2 cellular contexts compared by ENCODE assay signal in genomic region chr2:176680916-176681315, GRCh38.
TF ChIP-seq lines count a peak whose summit lies in the region.

No MANE protein-coding gene starts in this region.

TF ChIP-seq in HEK293, 187 proteins besides CTCF, POLR2A, EP300 and RAD21 (continued from another document and continues in another):
- no peak for TF ChIP-seq SCRT1 (tag by site-specific recombination; IDR thresholded peaks at IDR 0.05; ENCODE audit: borderline replicate concordance)
- no peak for TF ChIP-seq ZNF768 (tag by site-specific recombination; IDR thresholded peaks at IDR 0.05)
- no peak for TF ChIP-seq ZNF37A (tag by site-specific recombination; IDR thresholded peaks at IDR 0.05)
- peak; percentile 28; the same call in 1 of the 2 replicates for TF ChIP-seq PRDM10 (tag by site-specific recombination; IDR thresholded peaks at IDR 0.05)
- no peak for TF ChIP-seq ZNF660 (tag by site-specific recombination; IDR thresholded peaks at IDR 0.05)
- no peak for TF ChIP-seq FEZF1 (tag by site-specific recombination; IDR thresholded peaks at IDR 0.05)
- peak; percentile 54; the same call in 1 of the 2 replicates for TF ChIP-seq ZBTB44 (tag by site-specific recombination; IDR thresholded peaks at IDR 0.05)
- TF ChIP-seq YY2 (tag by site-specific recombination; IDR thresholded peaks at IDR 0.05), result no peak
- no peak for TF ChIP-seq ZNF785 (tag by site-specific recombination; IDR thresholded peaks at IDR 0.05)
- TF ChIP-seq PRDM4 (tag by site-specific recombination; IDR thresholded peaks at IDR 0.05), result no peak
- TF ChIP-seq ZNF747 (tag by site-specific recombination; IDR thresholded peaks at IDR 0.05), result no peak
- no peak for TF ChIP-seq OSR2 (tag by site-specific recombination; IDR thresholded peaks at IDR 0.05)
- no peak for TF ChIP-seq ZBTB11 (tag by site-specific recombination; conservative IDR thresholded peaks at IDR 0.05; ENCODE audit: low read depth)

TF ChIP-seq in K562, 482 proteins besides CTCF, POLR2A, EP300 and RAD21 (continued from another document):
- TF ChIP-seq HMGXB4 (CRISPR knock-in tag; IDR thresholded peaks at IDR 0.05) (no peak), SNAPC5 (CRISPR knock-in tag; IDR thresholded peaks at IDR 0.05) (no peak), ZBTB8A (IDR thresholded peaks at IDR 0.05; ENCODE audit: partially characterized antibody) (no peak), ZC3H8 (IDR thresholded peaks at IDR 0.05) (no peak), C11orf30 (IDR thresholded peaks at IDR 0.05; ENCODE audit: low read depth) (peak; percentile 61), DNMT1 (IDR thresholded peaks at IDR 0.05) (no peak), MEF2D (tag; conservative IDR thresholded peaks at IDR 0.05; ENCODE audit: low read depth) (no peak), CBX3 (IDR thresholded peaks at IDR 0.05; ENCODE audit: borderline replicate concordance in 1 of 2, low read length in 2 of 2) (no peak), IRF9 (tag; IDR thresholded peaks at IDR 0.05) (peak; percentile 57; the same call in 1 of the 2 replicates), GTF2F1 (IDR thresholded peaks at IDR 0.05; ENCODE audit: low read depth, low read length) (no peak), ZNF316 (IDR thresholded peaks at IDR 0.05) (peak; percentile 58; the same call in 1 of the 2 replicates), MEIS2 (IDR thresholded peaks at IDR 0.05; ENCODE audit: partially characterized antibody) (no peak), JUND (IDR thresholded peaks at IDR 0.05; ENCODE audit: borderline replicate concordance, low read depth, low read length) (0 out of 2 replicates have a peak, but pooled peaks have one; percentile 19), JUND (tag; IDR thresholded peaks at IDR 0.05; ENCODE audit: borderline replicate concordance, low read depth, low read length) (no peak), E2F6 (IDR thresholded peaks at IDR 0.05; ENCODE audit: borderline replicate concordance in 1 of 2, extremely low read depth in 1 of 2, insufficient read depth in 1 of 2, insufficient read length in 1 of 2, low read depth in 1 of 2, low read length in 1 of 2, poor library complexity in 1 of 2, severe bottlenecking in 1 of 2) (no peak), L3MBTL2 (IDR thresholded peaks at IDR 0.05) (no peak), SMARCB1 (IDR thresholded peaks at IDR 0.05; ENCODE audit: insufficient read length, low read depth) (no peak), CEBPG (CRISPR knock-in tag; IDR thresholded peaks at IDR 0.05) (no peak), CEBPG (tag; conservative IDR thresholded peaks at IDR 0.05 in 1 of 2, IDR thresholded peaks at IDR 0.05 in 1 of 2) (peak; percentile 91 to 92), ATF3 (IDR thresholded peaks at IDR 0.05) (peak; percentile 92), ATF3 (CRISPR knock-in tag; conservative IDR thresholded peaks at IDR 0.05) (no peak), SMARCE1 (IDR thresholded peaks at IDR 0.05) (no peak), NR2C2 (CRISPR knock-in tag; IDR thresholded peaks at IDR 0.05) (no peak), NR2C2 (tag; IDR thresholded peaks at IDR 0.05) (peak; percentile 29; the same call in 1 of the 2 replicates)
